1 cellular context compared by ENCODE assay signal in the genomic region with DNA sequence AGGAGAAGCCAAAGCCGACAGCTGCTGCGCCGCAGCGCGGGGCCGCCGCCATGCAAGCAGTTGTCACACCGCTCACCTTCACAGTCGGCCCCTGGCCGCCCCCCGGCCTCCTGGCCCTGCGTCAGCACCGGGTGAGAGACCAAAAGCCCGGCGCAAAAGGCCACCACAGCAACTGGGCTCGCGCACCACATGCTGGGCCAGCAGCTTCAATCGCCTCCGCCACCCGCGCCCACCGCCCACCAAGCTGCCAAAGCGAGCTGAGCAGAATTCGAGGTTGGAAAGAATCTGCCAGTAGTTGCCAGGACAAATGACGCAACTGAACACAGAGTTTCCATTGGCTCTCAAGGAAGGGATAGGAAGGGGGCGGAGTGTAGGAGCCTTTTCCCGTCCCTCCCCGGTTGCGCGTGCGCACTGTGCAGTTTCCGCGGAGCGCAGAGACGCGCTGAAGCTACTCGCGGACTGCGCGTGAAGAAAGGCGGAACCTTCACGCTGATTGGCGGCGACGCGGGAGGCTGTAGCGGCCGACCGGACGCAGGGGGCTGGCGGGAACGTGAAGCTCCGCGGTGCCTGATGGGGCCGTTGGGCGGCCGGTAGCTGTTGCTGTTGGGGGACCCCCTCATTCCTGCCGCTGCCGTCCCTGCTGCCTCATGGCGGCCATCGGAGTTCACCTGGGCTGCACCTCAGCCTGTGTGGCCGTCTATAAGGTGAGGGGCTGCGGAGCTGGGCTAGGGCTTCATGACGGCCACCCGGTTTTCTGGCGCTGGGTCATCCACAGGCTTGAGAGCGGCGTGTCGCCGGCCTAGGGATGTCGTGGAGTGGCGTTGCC.
A peak's percentile ranks its signal among the peaks of the same experiment; 100 is the strongest.
TF ChIP-seq lines count a peak whose summit lies in the region.

A gene (minus strand): TSS at position 282 of the 826 bp plus-strand sequence. CDS start 91 bp downstream, at position 191.
A gene with protein sequence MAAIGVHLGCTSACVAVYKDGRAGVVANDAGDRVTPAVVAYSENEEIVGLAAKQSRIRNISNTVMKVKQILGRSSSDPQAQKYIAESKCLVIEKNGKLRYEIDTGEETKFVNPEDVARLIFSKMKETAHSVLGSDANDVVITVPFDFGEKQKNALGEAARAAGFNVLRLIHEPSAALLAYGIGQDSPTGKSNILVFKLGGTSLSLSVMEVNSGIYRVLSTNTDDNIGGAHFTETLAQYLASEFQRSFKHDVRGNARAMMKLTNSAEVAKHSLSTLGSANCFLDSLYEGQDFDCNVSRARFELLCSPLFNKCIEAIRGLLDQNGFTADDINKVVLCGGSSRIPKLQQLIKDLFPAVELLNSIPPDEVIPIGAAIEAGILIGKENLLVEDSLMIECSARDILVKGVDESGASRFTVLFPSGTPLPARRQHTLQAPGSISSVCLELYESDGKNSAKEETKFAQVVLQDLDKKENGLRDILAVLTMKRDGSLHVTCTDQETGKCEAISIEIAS (plus strand): TSS at position 551 of the 826 bp plus-strand sequence. CDS start 97 bp downstream, at position 648.
A gene with protein sequence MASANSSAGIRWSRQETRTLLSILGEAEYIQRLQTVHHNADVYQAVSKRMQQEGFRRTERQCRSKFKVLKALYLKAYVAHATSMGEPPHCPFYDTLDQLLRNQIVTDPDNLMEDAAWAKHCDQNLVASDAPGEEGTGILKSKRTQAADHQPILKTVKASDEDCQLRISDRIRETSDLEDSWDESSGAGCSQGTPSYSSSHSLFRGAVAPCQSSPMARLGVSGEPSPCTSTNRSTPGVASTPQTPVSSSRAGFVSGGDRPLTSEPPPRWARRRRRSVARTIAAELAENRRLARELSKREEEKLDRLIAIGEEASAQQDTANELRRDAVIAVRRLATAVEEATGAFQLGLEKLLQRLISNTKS (plus strand): TSS at position 551 of the 826 bp plus-strand sequence. CDS start 3,979 bp downstream, outside the sequence.

TF ChIP-seq in HepG2, 621 proteins besides CTCF, POLR2A, EP300 and RAD21 (continued from another document and continues in another):
- TF ChIP-seq, protein P1, sequence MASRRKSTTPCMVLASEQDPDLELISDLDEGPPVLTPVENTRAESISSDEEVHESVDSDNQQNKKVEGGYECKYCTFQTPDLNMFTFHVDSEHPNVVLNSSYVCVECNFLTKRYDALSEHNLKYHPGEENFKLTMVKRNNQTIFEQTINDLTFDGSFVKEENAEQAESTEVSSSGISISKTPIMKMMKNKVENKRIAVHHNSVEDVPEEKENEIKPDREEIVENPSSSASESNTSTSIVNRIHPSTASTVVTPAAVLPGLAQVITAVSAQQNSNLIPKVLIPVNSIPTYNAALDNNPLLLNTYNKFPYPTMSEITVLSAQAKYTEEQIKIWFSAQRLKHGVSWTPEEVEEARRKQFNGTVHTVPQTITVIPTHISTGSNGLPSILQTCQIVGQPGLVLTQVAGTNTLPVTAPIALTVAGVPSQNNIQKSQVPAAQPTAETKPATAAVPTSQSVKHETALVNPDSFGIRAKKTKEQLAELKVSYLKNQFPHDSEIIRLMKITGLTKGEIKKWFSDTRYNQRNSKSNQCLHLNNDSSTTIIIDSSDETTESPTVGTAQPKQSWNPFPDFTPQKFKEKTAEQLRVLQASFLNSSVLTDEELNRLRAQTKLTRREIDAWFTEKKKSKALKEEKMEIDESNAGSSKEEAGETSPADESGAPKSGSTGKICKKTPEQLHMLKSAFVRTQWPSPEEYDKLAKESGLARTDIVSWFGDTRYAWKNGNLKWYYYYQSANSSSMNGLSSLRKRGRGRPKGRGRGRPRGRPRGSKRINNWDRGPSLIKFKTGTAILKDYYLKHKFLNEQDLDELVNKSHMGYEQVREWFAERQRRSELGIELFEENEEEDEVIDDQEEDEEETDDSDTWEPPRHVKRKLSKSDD (CRISPR knock-in tag; IDR thresholded peaks at IDR 0.05; ENCODE audit: low read depth), result peak; percentile 20; the same call in 1 of the 2 replicates
- no peak for TF ChIP-seq ZNF432 (CRISPR knock-in tag; IDR thresholded peaks at IDR 0.05; ENCODE audit: borderline replicate concordance)
- TF ChIP-seq, protein P2, sequence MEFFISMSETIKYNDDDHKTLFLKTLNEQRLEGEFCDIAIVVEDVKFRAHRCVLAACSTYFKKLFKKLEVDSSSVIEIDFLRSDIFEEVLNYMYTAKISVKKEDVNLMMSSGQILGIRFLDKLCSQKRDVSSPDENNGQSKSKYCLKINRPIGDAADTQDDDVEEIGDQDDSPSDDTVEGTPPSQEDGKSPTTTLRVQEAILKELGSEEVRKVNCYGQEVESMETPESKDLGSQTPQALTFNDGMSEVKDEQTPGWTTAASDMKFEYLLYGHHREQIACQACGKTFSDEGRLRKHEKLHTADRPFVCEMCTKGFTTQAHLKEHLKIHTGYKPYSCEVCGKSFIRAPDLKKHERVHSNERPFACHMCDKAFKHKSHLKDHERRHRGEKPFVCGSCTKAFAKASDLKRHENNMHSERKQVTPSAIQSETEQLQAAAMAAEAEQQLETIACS (CRISPR knock-in tag; IDR thresholded peaks at IDR 0.05), result no peak
- TF ChIP-seq KDM4B (CRISPR knock-in tag; IDR thresholded peaks at IDR 0.05), result 0 out of 2 replicates have a peak, but pooled peaks have one; percentile 19
- peak; percentile 48; the same call in 1 of the 2 replicates for TF ChIP-seq KDM3A (CRISPR knock-in tag; IDR thresholded peaks at IDR 0.05; ENCODE audit: low read depth)
- TF ChIP-seq, protein P3, sequence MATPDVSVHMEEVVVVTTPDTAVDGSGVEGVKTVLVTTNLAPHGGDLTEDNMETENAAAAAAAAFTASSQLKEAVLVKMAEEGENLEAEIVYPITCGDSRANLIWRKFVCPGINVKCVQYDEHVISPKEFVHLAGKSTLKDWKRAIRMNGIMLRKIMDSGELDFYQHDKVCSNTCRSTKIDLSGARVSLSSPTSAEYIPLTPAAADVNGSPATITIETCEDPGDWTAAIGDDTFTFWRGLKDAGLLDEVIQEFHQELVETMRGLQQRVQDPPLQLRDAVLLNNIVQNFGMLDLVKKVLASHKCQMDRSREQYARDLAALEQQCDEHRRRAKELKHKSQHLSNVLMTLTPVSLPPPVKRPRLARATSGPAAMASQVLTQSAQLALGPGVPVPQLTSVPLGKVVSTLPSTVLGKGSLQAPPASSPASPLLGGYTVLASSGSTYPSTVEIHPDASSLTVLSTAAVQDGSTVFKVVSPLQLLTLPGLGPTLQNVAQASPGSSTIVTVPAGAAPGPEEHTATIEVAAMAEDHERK (CRISPR knock-in tag; IDR thresholded peaks at IDR 0.05; ENCODE audit: low read depth), result peak; percentile 63; the same call in 1 of the 2 replicates
- TF ChIP-seq, protein P4, sequence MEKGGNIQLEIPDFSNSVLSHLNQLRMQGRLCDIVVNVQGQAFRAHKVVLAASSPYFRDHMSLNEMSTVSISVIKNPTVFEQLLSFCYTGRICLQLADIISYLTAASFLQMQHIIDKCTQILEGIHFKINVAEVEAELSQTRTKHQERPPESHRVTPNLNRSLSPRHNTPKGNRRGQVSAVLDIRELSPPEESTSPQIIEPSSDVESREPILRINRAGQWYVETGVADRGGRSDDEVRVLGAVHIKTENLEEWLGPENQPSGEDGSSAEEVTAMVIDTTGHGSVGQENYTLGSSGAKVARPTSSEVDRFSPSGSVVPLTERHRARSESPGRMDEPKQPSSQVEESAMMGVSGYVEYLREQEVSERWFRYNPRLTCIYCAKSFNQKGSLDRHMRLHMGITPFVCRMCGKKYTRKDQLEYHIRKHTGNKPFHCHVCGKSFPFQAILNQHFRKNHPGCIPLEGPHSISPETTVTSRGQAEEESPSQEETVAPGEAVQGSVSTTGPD (CRISPR knock-in tag; IDR thresholded peaks at IDR 0.05), result no peak
- TF ChIP-seq FOXC1 (CRISPR knock-in tag; IDR thresholded peaks at IDR 0.05; ENCODE audit: borderline replicate concordance), result no peak; the same call in 1 of the 2 replicates
- TF ChIP-seq, protein P5, sequence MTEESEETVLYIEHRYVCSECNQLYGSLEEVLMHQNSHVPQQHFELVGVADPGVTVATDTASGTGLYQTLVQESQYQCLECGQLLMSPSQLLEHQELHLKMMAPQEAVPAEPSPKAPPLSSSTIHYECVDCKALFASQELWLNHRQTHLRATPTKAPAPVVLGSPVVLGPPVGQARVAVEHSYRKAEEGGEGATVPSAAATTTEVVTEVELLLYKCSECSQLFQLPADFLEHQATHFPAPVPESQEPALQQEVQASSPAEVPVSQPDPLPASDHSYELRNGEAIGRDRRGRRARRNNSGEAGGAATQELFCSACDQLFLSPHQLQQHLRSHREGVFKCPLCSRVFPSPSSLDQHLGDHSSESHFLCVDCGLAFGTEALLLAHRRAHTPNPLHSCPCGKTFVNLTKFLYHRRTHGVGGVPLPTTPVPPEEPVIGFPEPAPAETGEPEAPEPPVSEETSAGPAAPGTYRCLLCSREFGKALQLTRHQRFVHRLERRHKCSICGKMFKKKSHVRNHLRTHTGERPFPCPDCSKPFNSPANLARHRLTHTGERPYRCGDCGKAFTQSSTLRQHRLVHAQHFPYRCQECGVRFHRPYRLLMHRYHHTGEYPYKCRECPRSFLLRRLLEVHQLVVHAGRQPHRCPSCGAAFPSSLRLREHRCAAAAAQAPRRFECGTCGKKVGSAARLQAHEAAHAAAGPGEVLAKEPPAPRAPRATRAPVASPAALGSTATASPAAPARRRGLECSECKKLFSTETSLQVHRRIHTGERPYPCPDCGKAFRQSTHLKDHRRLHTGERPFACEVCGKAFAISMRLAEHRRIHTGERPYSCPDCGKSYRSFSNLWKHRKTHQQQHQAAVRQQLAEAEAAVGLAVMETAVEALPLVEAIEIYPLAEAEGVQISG (CRISPR knock-in tag; IDR thresholded peaks at IDR 0.05), result peak; percentile 76
- TF ChIP-seq, protein P6, sequence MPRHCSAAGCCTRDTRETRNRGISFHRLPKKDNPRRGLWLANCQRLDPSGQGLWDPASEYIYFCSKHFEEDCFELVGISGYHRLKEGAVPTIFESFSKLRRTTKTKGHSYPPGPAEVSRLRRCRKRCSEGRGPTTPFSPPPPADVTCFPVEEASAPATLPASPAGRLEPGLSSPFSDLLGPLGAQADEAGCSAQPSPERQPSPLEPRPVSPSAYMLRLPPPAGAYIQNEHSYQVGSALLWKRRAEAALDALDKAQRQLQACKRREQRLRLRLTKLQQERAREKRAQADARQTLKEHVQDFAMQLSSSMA (CRISPR knock-in tag; IDR thresholded peaks at IDR 0.05), result peak; percentile 25; the same call in 1 of the 2 replicates
- TF ChIP-seq, protein P7, sequence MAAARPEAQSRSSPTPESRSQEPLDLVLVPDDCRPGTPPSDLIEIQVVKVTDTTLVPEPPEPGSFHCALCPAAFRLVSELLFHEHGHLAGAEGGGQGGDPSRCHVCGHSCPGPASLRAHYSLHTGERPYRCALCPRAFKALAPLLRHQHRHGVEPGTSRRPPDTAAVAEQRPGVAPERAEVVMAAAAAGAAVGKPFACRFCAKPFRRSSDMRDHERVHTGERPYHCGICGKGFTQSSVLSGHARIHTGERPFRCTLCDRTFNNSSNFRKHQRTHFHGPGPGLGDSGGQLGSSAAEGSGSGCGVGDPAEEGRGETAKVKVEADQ (CRISPR knock-in tag; IDR thresholded peaks at IDR 0.05; ENCODE audit: borderline replicate concordance), result peak; percentile 63; the same call in 1 of the 2 replicates
- peak; percentile 65; the same call in 1 of the 2 replicates for TF ChIP-seq ZFP37 (CRISPR knock-in tag; IDR thresholded peaks at IDR 0.05; ENCODE audit: borderline replicate concordance)
- peak; percentile 39; the same call in 1 of the 2 replicates for TF ChIP-seq ARNTL (CRISPR knock-in tag; IDR thresholded peaks at IDR 0.05)
- peak; percentile 88 for TF ChIP-seq SAP130 (CRISPR knock-in tag; IDR thresholded peaks at IDR 0.05; ENCODE audit: low read depth)
- peak; percentile 19; the same call in 1 of the 2 replicates for TF ChIP-seq ZNF556 (CRISPR knock-in tag; IDR thresholded peaks at IDR 0.05; ENCODE audit: borderline replicate concordance)
- TF ChIP-seq ZNF816 (CRISPR knock-in tag; IDR thresholded peaks at IDR 0.05; ENCODE audit: borderline replicate concordance), result peak; percentile 23; the same call in 1 of the 2 replicates
- TF ChIP-seq, protein P8, sequence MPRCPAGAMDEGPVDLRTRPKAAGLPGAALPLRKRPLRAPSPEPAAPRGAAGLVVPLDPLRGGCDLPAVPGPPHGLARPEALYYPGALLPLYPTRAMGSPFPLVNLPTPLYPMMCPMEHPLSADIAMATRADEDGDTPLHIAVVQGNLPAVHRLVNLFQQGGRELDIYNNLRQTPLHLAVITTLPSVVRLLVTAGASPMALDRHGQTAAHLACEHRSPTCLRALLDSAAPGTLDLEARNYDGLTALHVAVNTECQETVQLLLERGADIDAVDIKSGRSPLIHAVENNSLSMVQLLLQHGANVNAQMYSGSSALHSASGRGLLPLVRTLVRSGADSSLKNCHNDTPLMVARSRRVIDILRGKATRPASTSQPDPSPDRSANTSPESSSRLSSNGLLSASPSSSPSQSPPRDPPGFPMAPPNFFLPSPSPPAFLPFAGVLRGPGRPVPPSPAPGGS (CRISPR knock-in tag; IDR thresholded peaks at IDR 0.05), result peak; percentile 21; the same call in 1 of the 2 replicates
- no peak for TF ChIP-seq CCAR2 (optimal IDR thresholded peaks at IDR 0.05; ENCODE audit: low read depth, low read length)
- TF ChIP-seq MAF1 (CRISPR knock-in tag; IDR thresholded peaks at IDR 0.05; ENCODE audit: borderline replicate concordance), result peak; percentile 88; the same call in 1 of the 2 replicates
- no peak for TF ChIP-seq PRMT3 (CRISPR knock-in tag; IDR thresholded peaks at IDR 0.05; ENCODE audit: borderline replicate concordance, low read depth)
- TF ChIP-seq, protein P9, sequence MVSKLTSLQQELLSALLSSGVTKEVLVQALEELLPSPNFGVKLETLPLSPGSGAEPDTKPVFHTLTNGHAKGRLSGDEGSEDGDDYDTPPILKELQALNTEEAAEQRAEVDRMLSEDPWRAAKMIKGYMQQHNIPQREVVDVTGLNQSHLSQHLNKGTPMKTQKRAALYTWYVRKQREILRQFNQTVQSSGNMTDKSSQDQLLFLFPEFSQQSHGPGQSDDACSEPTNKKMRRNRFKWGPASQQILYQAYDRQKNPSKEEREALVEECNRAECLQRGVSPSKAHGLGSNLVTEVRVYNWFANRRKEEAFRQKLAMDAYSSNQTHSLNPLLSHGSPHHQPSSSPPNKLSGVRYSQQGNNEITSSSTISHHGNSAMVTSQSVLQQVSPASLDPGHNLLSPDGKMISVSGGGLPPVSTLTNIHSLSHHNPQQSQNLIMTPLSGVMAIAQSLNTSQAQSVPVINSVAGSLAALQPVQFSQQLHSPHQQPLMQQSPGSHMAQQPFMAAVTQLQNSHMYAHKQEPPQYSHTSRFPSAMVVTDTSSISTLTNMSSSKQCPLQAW (CRISPR knock-in tag; IDR thresholded peaks at IDR 0.05), result peak; percentile 22
- peak; percentile 11; the same call in 1 of the 2 replicates for TF ChIP-seq ZNF343 (CRISPR knock-in tag; IDR thresholded peaks at IDR 0.05)
- TF ChIP-seq THAP11 (CRISPR knock-in tag; IDR thresholded peaks at IDR 0.05), result peak; percentile 88
- TF ChIP-seq CBFB (CRISPR knock-in tag; IDR thresholded peaks at IDR 0.05), result peak; percentile 56; the same call in 1 of the 2 replicates
- TF ChIP-seq, protein P10, sequence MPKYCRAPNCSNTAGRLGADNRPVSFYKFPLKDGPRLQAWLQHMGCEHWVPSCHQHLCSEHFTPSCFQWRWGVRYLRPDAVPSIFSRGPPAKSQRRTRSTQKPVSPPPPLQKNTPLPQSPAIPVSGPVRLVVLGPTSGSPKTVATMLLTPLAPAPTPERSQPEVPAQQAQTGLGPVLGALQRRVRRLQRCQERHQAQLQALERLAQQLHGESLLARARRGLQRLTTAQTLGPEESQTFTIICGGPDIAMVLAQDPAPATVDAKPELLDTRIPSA (CRISPR knock-in tag; IDR thresholded peaks at IDR 0.05; ENCODE audit: borderline replicate concordance), result no peak
- 0 out of 2 replicates have a peak, but pooled peaks have one; percentile 26 for TF ChIP-seq ZNF747 (CRISPR knock-in tag; IDR thresholded peaks at IDR 0.05; ENCODE audit: borderline replicate concordance)
- TF ChIP-seq TEAD3 (CRISPR knock-in tag; optimal IDR thresholded peaks at IDR 0.05; ENCODE audit: borderline replicate concordance), result peak; percentile 33
